In genomic region chr19:41327076-41327475, GRCh38 we compare ENCODE assay signal across 8 cellular contexts. TPM values are rescaled to one million over a fixed set of nuclear protein-coding genes. Genes with fewer than 3 reads are reported as not detected.
DNase-seq lines count a peak whose midpoint lies in the region; ATAC-seq and TF ChIP-seq lines count a peak whose summit lies in the region.

No MANE protein-coding gene starts in this region.

- H3K36me3 ChIP-seq in HUES48 (ENCODE audit: control insufficient read depth, insufficient read depth, low read length) (no peaks in the 10 kb centered on the region), body of pancreas (replicated peaks in 1 of 2; ENCODE audit: insufficient read depth in 1 of 2, low read depth in 2 of 2) (no peaks in the 10 kb centered on the region), mucosa of descending colon (ENCODE audit: low read depth) (no peaks in the 10 kb centered on the region)

- no peaks in the 10 kb centered on the region for H3K27me3 ChIP-seq in CD4-positive, alpha-beta T cell (ENCODE audit: control insufficient read depth, insufficient read depth, low read length)
- H3K27me3 ChIP-seq in HUES48 (ENCODE audit: control insufficient read depth, insufficient read depth, low read length) = no peaks in the 10 kb centered on the region
- no peaks in the 10 kb centered on the region for H3K27me3 ChIP-seq in body of pancreas

- TF ChIP-seq POLR2A in body of pancreas (IDR thresholded peaks at IDR 0.05) = no peak

- H3K36me3 Mint-ChIP-seq in CD4-positive, alpha-beta T cell (ENCODE audit: low read depth) = peaks cover 70% of the 10 kb centered on the region
- H3K36me3 Mint-ChIP-seq in naive thymus-derived CD8-positive, alpha-beta T cell = peaks cover 0 to 56% (median 9%) of the 10 kb centered on the region in 3 donors

- WGBS in body of pancreas, 2 donors = 37% methylated on average over 5 to 9 of the region's 9 CpGs

- no peak for ATAC-seq in CD4-positive, alpha-beta T cell (ENCODE audit: poor library complexity)
- ATAC-seq in body of pancreas (no peak), mucosa of descending colon (no peak), GM21786 (IDR thresholded peaks at IDR 0.05; ENCODE audit: unreplicated experiment) (no peak)
- peak; percentile 11 to 17 for ATAC-seq in naive thymus-derived CD8-positive, alpha-beta T cell

- 0 out of 2 replicates have a peak overlapping the region, but pooled peaks have one; percentile 11 for H3K4me3 ChIP-seq in HUES48 (ENCODE audit: low read depth, low read length)
- H3K4me3 ChIP-seq in body of pancreas = no peak overlapping the region
- no peak overlapping the region for H3K4me3 ChIP-seq in mucosa of descending colon

- H3K4me1 Mint-ChIP-seq in CD4-positive, alpha-beta T cell (ENCODE audit: low read depth) = peaks cover 70% of the 10 kb centered on the region
- H3K4me1 Mint-ChIP-seq in naive thymus-derived CD8-positive, alpha-beta T cell = peaks cover 55 to 88% (median 75%) of the 10 kb centered on the region in 4 donors

- H3K27ac Mint-ChIP-seq in CD4-positive, alpha-beta T cell = peak overlapping the region; percentile 97
- H3K27ac Mint-ChIP-seq in naive thymus-derived CD8-positive, alpha-beta T cell = peak overlapping the region; percentile 84 to 97 (median 94)

- peak overlapping the region; percentile 82 for H3K4me3 Mint-ChIP-seq in CD4-positive, alpha-beta T cell
- peak overlapping the region; percentile 47 to 88 (median 78) for H3K4me3 Mint-ChIP-seq in naive thymus-derived CD8-positive, alpha-beta T cell

- H3K27me3 Mint-ChIP-seq in CD4-positive, alpha-beta T cell = no peaks in the 10 kb centered on the region
- peaks cover 0 to 2% (median 0%) of the 10 kb centered on the region in 5 donors for H3K27me3 Mint-ChIP-seq in naive thymus-derived CD8-positive, alpha-beta T cell

- no peaks in the 10 kb centered on the region for H3K9me3 ChIP-seq in CD4-positive, alpha-beta T cell (ENCODE audit: control insufficient read depth, low read length)
- H3K9me3 ChIP-seq in HUES48 (ENCODE audit: control insufficient read depth, insufficient read depth, low read length) (no peaks in the 10 kb centered on the region), body of pancreas (no peaks in the 10 kb centered on the region), mucosa of descending colon (no peaks in the 10 kb centered on the region)

- POLR2A ChIA-PET in CD4-positive, alpha-beta T cell (lab: Charles Lee) = interaction anchor here (0.8 to 5.6 kb wide), 13 partner anchors 10 to 576 kb away, joined by 3 to 106 read pairs (median 4); partner anchors contain the start of genes ACTMAP, B9D2, CCDC97 and HNRNPUL1
- POLR2A ChIA-PET in naive thymus-derived CD8-positive, alpha-beta T cell (lab: Charles Lee) = interaction anchor here (0.6 to 6.1 kb wide), 15 partner anchors 8 to 673 kb away, joined by 3 to 71 read pairs (median 6); partner anchors contain the start of genes CCDC97, EGLN2, HNRNPUL1 and TGFB1

- intact Hi-C loops in CD4-positive, alpha-beta T cell (cut with DNase I, micrococcal nuclease) = loop anchor here (2.0 to 5.0 kb wide), 4 partner anchors 16 to 35 kb away; partner anchors contain the start of genes B9D2 (in 1 of the 2) and CCDC97 (in 1 of the 2)
- intact Hi-C loops in body of pancreas (cut with DNase I) (loop anchor here (10.0 kb wide), 1 partner anchor 108 kb away; the partner anchor contains the start of gene DMAC2), mucosa of descending colon (cut with DNase I, micrococcal nuclease) (no loop called here)

- no peak overlapping the region for H3K9ac ChIP-seq in HUES48 (ENCODE audit: low read depth, low read length)

- CTCF ChIA-PET in CD4-positive, alpha-beta T cell (lab: Charles Lee) = interaction anchor here (1.0 to 4.2 kb wide), 5 partner anchors 17 to 64 kb away, joined by 4 to 30 read pairs (median 9); partner anchors contain the start of genes CCDC97, HNRNPUL1 and TGFB1

- DNase-seq in CD4-positive, alpha-beta T cell = no peak
- DNase-seq in body of pancreas (no peak), NCI-H69 (lab: John Stamatoyannopoulos, UW) (no peak), mucosa of descending colon (no peak), islet precursor cell (no peak)
- DNase-seq in naive thymus-derived CD8-positive, alpha-beta T cell = peak in 2 of 10 donors; percentile 44 to 48

- peak overlapping the region; percentile 89 for H3K27ac ChIP-seq in CD4-positive, alpha-beta T cell (ENCODE audit: low read depth, low read length)
- H3K27ac ChIP-seq in HUES48 (ENCODE audit: low read depth, low read length) (peak overlapping the region; percentile 8), body of pancreas (peak overlapping the region; percentile 27 to 80 (median 70))

- no peaks in the 10 kb centered on the region for H3K9me3 Mint-ChIP-seq in CD4-positive, alpha-beta T cell
- no peaks in the 10 kb centered on the region for H3K9me3 Mint-ChIP-seq in naive thymus-derived CD8-positive, alpha-beta T cell

- H3K4me1 ChIP-seq in HUES48 (ENCODE audit: control insufficient read depth, insufficient read depth, low read length) (peaks cover 41% of the 10 kb centered on the region), body of pancreas (peaks cover 46% of the 10 kb centered on the region), mucosa of descending colon (ENCODE audit: low read depth) (peaks cover 36% of the 10 kb centered on the region)

- TF ChIP-seq CTCF in CD4-positive, alpha-beta T cell (IDR thresholded peaks at IDR 0.05) = no peak
- TF ChIP-seq CTCF in body of pancreas (IDR thresholded peaks at IDR 0.05) (no peak), mucosa of descending colon (IDR thresholded peaks at IDR 0.05) (no peak)

RNA-seq across cellular contexts. Expression of gene CCDC97, which starts 17.1 kb away (rescaled TPM):
- total RNA-seq in CD4-positive, alpha-beta T cell = 10 to 100 TPM; 27.3 to 29.7 TPM
- total RNA-seq in body of pancreas (10 to 100 TPM; 10.6 to 11.2 TPM), mucosa of descending colon (10 to 100 TPM; 26.2 to 29.6 (median 27.0) TPM)
- 10 to 100 TPM; 46.6 to 49.1 TPM for total RNA-seq in naive thymus-derived CD8-positive, alpha-beta T cell
- polyA plus RNA-seq in naive thymus-derived CD8-positive, alpha-beta T cell = 10 to 100 TPM; 15.6 to 25.0 (median 24.6) TPM

RNA-seq across cellular contexts. Expression of gene TGFB1, which starts 26.6 kb away (rescaled TPM):
- 100 to 1,000 TPM; 406 to 416 TPM for total RNA-seq in CD4-positive, alpha-beta T cell
- total RNA-seq in body of pancreas (10 to 100 TPM in 1 of 2 donors, 1 to 10 TPM in 1; 7.8 to 17.1 TPM), mucosa of descending colon (10 to 100 TPM in 2 of 3 donors, 1 to 10 TPM in 1; 8.2 to 39.6 (median 21.8) TPM)
- 10 to 100 TPM; 83.6 to 85.6 TPM for total RNA-seq in naive thymus-derived CD8-positive, alpha-beta T cell
- 10 to 100 TPM; 30.5 to 45.4 (median 34.5) TPM for polyA plus RNA-seq in naive thymus-derived CD8-positive, alpha-beta T cell

RNA-seq across cellular contexts. Expression of gene B9D2, which starts 36.9 kb away (rescaled TPM):
- total RNA-seq in CD4-positive, alpha-beta T cell = 10 to 100 TPM; 21.1 to 26.8 TPM
- total RNA-seq in body of pancreas = 1 to 10 TPM in 1 of 2 donors, under 1 TPM in 1; 0.52 to 5.3 TPM
- total RNA-seq in naive thymus-derived CD8-positive, alpha-beta T cell = 10 to 100 TPM; 15.0 to 17.3 TPM
- 10 to 100 TPM; 12.6 to 20.9 (median 19.8) TPM for polyA plus RNA-seq in naive thymus-derived CD8-positive, alpha-beta T cell
- total RNA-seq in mucosa of descending colon = 10 to 100 TPM in 1 of 3 donors, 1 to 10 TPM in 2; 7.0 to 11.3 (median 9.1) TPM

RNA-seq across cellular contexts. Expression of gene TMEM91, which starts 49.3 kb away (rescaled TPM):
- 1 to 10 TPM; 6.8 to 7.7 TPM for total RNA-seq in CD4-positive, alpha-beta T cell
- total RNA-seq in body of pancreas (10 to 100 TPM in 1 of 2 donors, 1 to 10 TPM in 1; 7.5 to 15.5 TPM), mucosa of descending colon (10 to 100 TPM in 1 of 3 donors, 1 to 10 TPM in 2; 3.8 to 15.2 (median 5.6) TPM)
- total RNA-seq in naive thymus-derived CD8-positive, alpha-beta T cell = 1 to 10 TPM; 9.9 TPM
- 1 to 10 TPM; 3.6 to 8.3 (median 5.0) TPM for polyA plus RNA-seq in naive thymus-derived CD8-positive, alpha-beta T cell

Comparison
In these comparisons a context has a peak if more than half of its experiments do, and no peak if none do; other contexts are left out.
1. ATAC-seq: peak in naive thymus-derived CD8-positive, alpha-beta T cell (2 of 2); none in CD4-positive, alpha-beta T cell (single experiment), body of pancreas (single experiment), mucosa of descending colon (single experiment) and GM21786 (single experiment).
2. H3K27ac ChIP-seq: peak in every context shown above with its lines; median percentile 89 in CD4-positive, alpha-beta T cell; 70 in body of pancreas; 8 in HUES48.
3. RNA of gene TGFB1, which starts 26.6 kb away (total RNA-seq): 406 to 416 TPM in CD4-positive, alpha-beta T cell; 83.6 to 85.6 TPM in naive thymus-derived CD8-positive, alpha-beta T cell, 8.2 to 39.6 TPM in mucosa of descending colon and 7.8 to 17.1 TPM in body of pancreas; every median in the first group is over 4 times any median in the second.
4. intact Hi-C loops: an anchor here in CD4-positive, alpha-beta T cell (2.0 to 5.0 kb wide) and body of pancreas (10.0 kb wide); none called in mucosa of descending colon.